38 cellular contexts compared by ENCODE assay signal in genomic region chr6:159508966-159509365, GRCh38.
"Had no signal": no experiment of that assay in that cellular context is flagged by ENCODE, and none has a peak within 500 bp of the region (broad histone marks: within the 10 kb centered on the region; RNA-seq: fewer than 3 reads in every experiment).

No MANE protein-coding gene starts in this region.

- H3K27me3 Mint-ChIP-seq: activated naive CD8-positive, alpha-beta T cell treated with anti-CD3 and anti-CD28 coated beads, Interleukin-2, amount 10 ng/mL, durations not matched to agents 7 days and 5 days; brain had no signal

- H3K27ac ChIP-seq: adrenal gland, ascending aorta, body of pancreas, brain microvascular endothelial cell, breast epithelium, cardiac muscle cell had no signal

- H3K9me3 ChIP-seq: adrenal gland, ascending aorta, body of pancreas, breast epithelium had no signal

- H3K36me3 Mint-ChIP-seq: activated naive CD4-positive, alpha-beta T cell treated with anti-CD3 and anti-CD28 coated beads, Interleukin-2, amount 10 ng/mL, durations not matched to agents 7 days and 5 days; activated naive CD4-positive, alpha-beta T cell treated with anti-CD3 and anti-CD28 coated beads, Interleukin-2, amount 50 U/mL, for 24 hours; activated naive CD4-positive, alpha-beta T cell treated with anti-CD3 and anti-CD28 coated beads, Interleukin-2, amount 50 U/mL, for 72 hours; activated naive CD8-positive, alpha-beta T cell; activated naive CD8-positive, alpha-beta T cell treated with anti-CD3 and anti-CD28 coated beads for 36 hours; activated naive CD8-positive, alpha-beta T cell treated with anti-CD3 and anti-CD28 coated beads, Interleukin-2, amount 10 ng/mL, durations not matched to agents 7 days and 5 days; brain had no signal

- H3K27me3 ChIP-seq: adrenal gland, ascending aorta, body of pancreas, brain microvascular endothelial cell, breast epithelium, cardiac muscle cell had no signal

- DNase-seq: activated effector memory CD4-positive, alpha-beta T cell treated with anti-CD3 and anti-CD28 coated beads, Interleukin-2, amount 50 U/mL, for 16 hours; activated effector memory CD4-positive, alpha-beta T cell treated with Interleukin-2 at 50 U/mL for 16 hours; activated gamma-delta T cell; activated gamma-delta T cell treated with Interleukin-2 at 50 U/mL for 16 hours; activated naive CD4-positive, alpha-beta T cell; activated naive CD4-positive, alpha-beta T cell treated with anti-CD3 and anti-CD28 coated beads for 36 hours; activated naive CD4-positive, alpha-beta T cell treated with anti-CD3 and anti-CD28 coated beads, Interleukin-2, amount 10 ng/mL, durations not matched to agents 7 days and 5 days; activated naive CD4-positive, alpha-beta T cell treated with anti-CD3 and anti-CD28 coated beads, Interleukin-2, amount 50 U/mL, for 16 hours; activated naive CD4-positive, alpha-beta T cell treated with Interleukin-2 at 50 U/mL for 16 hours; activated naive CD8-positive, alpha-beta T cell treated with anti-CD3 and anti-CD28 coated beads for 36 hours; activated naive CD8-positive, alpha-beta T cell treated with anti-CD3 and anti-CD28 coated beads, Interleukin-2, amount 10 ng/mL, durations not matched to agents 7 days and 5 days; activated T-cell treated with anti-CD3 and anti-CD28 coated beads, Interleukin-2, amount 50 U/mL, for 1 hour; activated T-cell treated with anti-CD3 and anti-CD28 coated beads, Interleukin-2, amount 50 U/mL, for 24 hours; activated T-cell treated with anti-CD3 and anti-CD28 coated beads, Interleukin-2, amount 50 U/mL, for 4 hours; activated T-cell treated with anti-CD3 and anti-CD28 coated beads, Interleukin-2, amount 50 U/mL, for 48 hours; activated T-cell treated with anti-CD3 and anti-CD28 coated beads, Interleukin-2, amount 50 U/mL, for 72 hours; adrenal gland; amniotic stem cell; amygdala; anterior cingulate cortex; aorta; body of pancreas; brain microvascular endothelial cell; caudate nucleus; central memory CD4-positive, alpha-beta T cell; cerebellar nuclear complex had no signal

- H3K4me3 ChIP-seq: adrenal gland, ascending aorta, body of pancreas, breast epithelium, cardiac muscle cell had no signal

- H3K9me3 Mint-ChIP-seq: activated naive CD4-positive, alpha-beta T cell treated with anti-CD3 and anti-CD28 coated beads for 36 hours; activated naive CD4-positive, alpha-beta T cell treated with anti-CD3 and anti-CD28 coated beads, Interleukin-2, amount 10 ng/mL, durations not matched to agents 7 days and 5 days; activated naive CD4-positive, alpha-beta T cell treated with anti-CD3 and anti-CD28 coated beads, Interleukin-2, amount 50 U/mL, for 72 hours; activated naive CD8-positive, alpha-beta T cell treated with anti-CD3 and anti-CD28 coated beads for 36 hours; activated naive CD8-positive, alpha-beta T cell treated with anti-CD3 and anti-CD28 coated beads, Interleukin-2, amount 10 ng/mL, durations not matched to agents 7 days and 5 days; activated T-cell treated with anti-CD3 and anti-CD28 coated beads, Interleukin-2, amount 50 U/mL, for 4 hours; activated T-cell treated with anti-CD3 and anti-CD28 coated beads, Interleukin-2, amount 50 U/mL, for 72 hours; activated T-helper 1 cell treated with anti-CD3 and anti-CD28 coated beads, Interleukin-12 subunit alpha, Interleukin-12 subunit beta, Interleukin-2, Interleukin-4 antibody, amounts not matched to agents 30 ng/mL and 10 ng/mL and 1 ng/mL, durations not matched to agents 14 hours and 24 hours and 36 hours; activated T-helper 17 cell treated with anti-CD3 and anti-CD28 coated beads, Interleukin-2, amount 50 U/mL, for 72 hours; activated T-helper 2 cell treated with anti-CD3 and anti-CD28 coated beads, Interferon-gamma antibody, Interleukin-2, Interleukin-4, amounts not matched to agents 10 μg/mL and 5 μg/mL and 100 μg/mL, durations not matched to agents 14 hours and 24 hours and 36 hours; brain; central memory CD8-positive, alpha-beta T cell had no signal

- FAIRE-seq: astrocyte had no signal

- H3K4me3 Mint-ChIP-seq: activated naive CD4-positive, alpha-beta T cell treated with anti-CD3 and anti-CD28 coated beads for 36 hours; activated naive CD4-positive, alpha-beta T cell treated with anti-CD3 and anti-CD28 coated beads, Interleukin-2, amount 10 ng/mL, durations not matched to agents 7 days and 5 days; activated naive CD4-positive, alpha-beta T cell treated with anti-CD3 and anti-CD28 coated beads, Interleukin-2, amount 50 U/mL, for 24 hours; activated naive CD8-positive, alpha-beta T cell; activated naive CD8-positive, alpha-beta T cell treated with anti-CD3 and anti-CD28 coated beads for 36 hours; activated naive CD8-positive, alpha-beta T cell treated with anti-CD3 and anti-CD28 coated beads, Interleukin-2, amount 10 ng/mL, durations not matched to agents 7 days and 5 days; activated T-cell treated with anti-CD3 and anti-CD28 coated beads, Interleukin-2, amount 50 U/mL, for 24 hours; activated T-cell treated with anti-CD3 and anti-CD28 coated beads, Interleukin-2, amount 50 U/mL, for 4 hours; activated T-cell treated with anti-CD3 and anti-CD28 coated beads, Interleukin-2, amount 50 U/mL, for 72 hours; activated T-helper 1 cell treated with anti-CD3 and anti-CD28 coated beads, Interleukin-12 subunit alpha, Interleukin-12 subunit beta, Interleukin-2, Interleukin-4 antibody, amounts not matched to agents 30 ng/mL and 10 ng/mL and 1 ng/mL, durations not matched to agents 14 hours and 24 hours and 36 hours; activated T-helper 17 cell treated with anti-CD3 and anti-CD28 coated beads, Interleukin-2, amount 50 U/mL, for 72 hours; brain; central memory CD8-positive, alpha-beta T cell had no signal

- H3K4me1 ChIP-seq: adrenal gland, body of pancreas, breast epithelium had no signal

- ATAC-seq: activated naive CD4-positive, alpha-beta T cell treated with anti-CD3 and anti-CD28 coated beads, Interleukin-2, amount 50 U/mL, for 72 hours; activated T-cell treated with anti-CD3 and anti-CD28 coated beads, Interleukin-2, amount 50 U/mL, for 4 hours; activated T-cell treated with anti-CD3 and anti-CD28 coated beads, Interleukin-2, amount 50 U/mL, for 72 hours; activated T-helper 17 cell treated with anti-CD3 and anti-CD28 coated beads, Interleukin-2, amount 50 U/mL, for 72 hours; body of pancreas had no signal

- H3K4me1 Mint-ChIP-seq: activated naive CD4-positive, alpha-beta T cell treated with anti-CD3 and anti-CD28 coated beads, Interleukin-2, amount 10 ng/mL, durations not matched to agents 7 days and 5 days; activated naive CD4-positive, alpha-beta T cell treated with anti-CD3 and anti-CD28 coated beads, Interleukin-2, amount 50 U/mL, for 24 hours; activated naive CD8-positive, alpha-beta T cell treated with anti-CD3 and anti-CD28 coated beads for 36 hours; activated naive CD8-positive, alpha-beta T cell treated with anti-CD3 and anti-CD28 coated beads, Interleukin-2, amount 10 ng/mL, durations not matched to agents 7 days and 5 days; activated T-helper 17 cell treated with anti-CD3 and anti-CD28 coated beads, Interleukin-2, amount 50 U/mL, for 72 hours; brain; central memory CD8-positive, alpha-beta T cell had no signal

- H3K27ac Mint-ChIP-seq: activated naive CD4-positive, alpha-beta T cell treated with anti-CD3 and anti-CD28 coated beads for 36 hours; activated naive CD4-positive, alpha-beta T cell treated with anti-CD3 and anti-CD28 coated beads, Interleukin-2, amount 10 ng/mL, durations not matched to agents 7 days and 5 days; activated naive CD4-positive, alpha-beta T cell treated with anti-CD3 and anti-CD28 coated beads, Interleukin-2, amount 50 U/mL, for 24 hours; activated naive CD4-positive, alpha-beta T cell treated with anti-CD3 and anti-CD28 coated beads, Interleukin-2, amount 50 U/mL, for 72 hours; activated naive CD8-positive, alpha-beta T cell; activated naive CD8-positive, alpha-beta T cell treated with anti-CD3 and anti-CD28 coated beads for 36 hours; activated naive CD8-positive, alpha-beta T cell treated with anti-CD3 and anti-CD28 coated beads, Interleukin-2, amount 10 ng/mL, durations not matched to agents 7 days and 5 days; activated T-cell treated with anti-CD3 and anti-CD28 coated beads, Interleukin-2, amount 50 U/mL, for 24 hours; activated T-cell treated with anti-CD3 and anti-CD28 coated beads, Interleukin-2, amount 50 U/mL, for 72 hours; activated T-helper 1 cell treated with anti-CD3 and anti-CD28 coated beads, Interleukin-12 subunit alpha, Interleukin-12 subunit beta, Interleukin-2, Interleukin-4 antibody, amounts not matched to agents 30 ng/mL and 10 ng/mL and 1 ng/mL, durations not matched to agents 14 hours and 24 hours and 36 hours; activated T-helper 17 cell treated with anti-CD3 and anti-CD28 coated beads, Interleukin-2, amount 50 U/mL, for 72 hours; activated T-helper 2 cell treated with anti-CD3 and anti-CD28 coated beads, Interferon-gamma antibody, Interleukin-2, Interleukin-4, amounts not matched to agents 10 μg/mL and 5 μg/mL and 100 μg/mL, durations not matched to agents 14 hours and 24 hours and 36 hours; brain had no signal

- H3K36me3 ChIP-seq: adrenal gland, ascending aorta, brain microvascular endothelial cell, breast epithelium, cardiac muscle cell had no signal
